Comparison of ENCODE assay signal across 27 cellular contexts in the genomic region with DNA sequence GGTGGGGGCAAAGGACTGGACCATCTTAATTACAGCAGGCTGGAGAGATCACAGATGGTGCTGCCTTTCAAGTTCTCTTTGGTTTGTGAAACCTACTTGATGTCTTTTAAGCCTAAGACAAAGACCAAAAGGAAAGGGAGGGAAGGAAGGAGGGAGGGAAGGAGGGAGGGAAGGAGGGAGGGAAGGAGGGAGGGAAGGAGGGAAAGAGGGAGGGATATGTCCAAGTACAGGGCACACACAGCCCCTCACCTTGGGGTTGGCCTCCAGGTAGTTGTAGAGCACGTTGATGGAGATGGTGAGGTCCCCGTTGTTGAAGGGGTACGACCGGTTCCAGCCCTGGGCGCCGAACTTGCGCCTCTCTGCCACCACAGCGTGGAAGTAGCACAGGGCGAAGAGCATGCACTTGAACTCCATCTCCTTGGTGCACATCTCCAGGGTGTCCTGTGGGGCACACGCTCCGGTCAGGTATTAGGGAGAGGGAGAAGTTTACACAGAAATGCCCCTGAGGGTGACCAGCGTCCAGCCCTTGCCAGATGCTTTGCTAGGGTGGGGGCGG. TPM values are rescaled to one million over a fixed set of nuclear protein-coding genes. Genes with fewer than 3 reads are reported as not detected.
DNase-seq lines count a peak whose midpoint lies in the region; ATAC-seq, FAIRE-seq and TF ChIP-seq lines count a peak whose summit lies in the region.
"Had no signal": no experiment of that assay in that cellular context is flagged by ENCODE, and none has a peak within 500 bp of the region (broad histone marks: within the 10 kb centered on the region; RNA-seq: fewer than 3 reads in every experiment).

No MANE protein-coding gene starts in this region.

- TF ChIP-seq EP300 in HepG2 (IDR thresholded peaks at IDR 0.05; ENCODE audit: low read depth in 2 of 2, low read length in 2 of 2) (no peak), HepG2 (CRISPR knock-in tag; IDR thresholded peaks at IDR 0.05; ENCODE audit: borderline replicate concordance) (no peak)

- no peaks in the 10 kb centered on the region for H3K79me2 ChIP-seq in HepG2 (ENCODE audit: insufficient read depth, low read length)

- WGBS in HepG2 (ENCODE audit: low lambda C conversion rate): 80% methylated on average over 13 of the region's 13 CpGs
- WGBS in right lobe of liver (ENCODE audit: insufficient coverage, low coverage, low lambda C conversion rate, missing lambda C conversion rate): 60% methylated on average over 2 of the region's 13 CpGs

- intact Hi-C loops in HepG2 (cut with micrococcal nuclease; ENCODE audit: unreplicated experiment): no loop called here
- intact Hi-C loops in right lobe of liver (cut with DNase I): no loop called here

- H3K9ac ChIP-seq in HepG2 (ENCODE audit: insufficient read depth, low read depth, low read length): no peak overlapping the region

- H3K27me3 ChIP-seq in HepG2 (ENCODE audit: control insufficient read depth in 1 of 2, insufficient read depth in 2 of 2, low read length in 2 of 2) (peaks cover 0 to 8% of the 10 kb centered on the region in 2 experiments; a peak in 3 of 5 replicates), right lobe of liver (no peaks in the 10 kb centered on the region), WERI-Rb-1 (ENCODE audit: insufficient read depth, low read depth, severe bottlenecking) (no peaks in the 10 kb centered on the region)
- H3K27me3 ChIP-seq: BLaER1 treated with 17β-estradiol and CSF1 and Interleukin-3, amounts not matched to agents 10 nM and 100 nM; SJSA1 had no signal

- H3K27ac Mint-ChIP-seq in neural crest cell (ENCODE audit: unreplicated experiment): no peak overlapping the region
- H3K27ac Mint-ChIP-seq: CD4-positive, alpha-beta T cell had no signal

- no peak overlapping the region for H2AFZ ChIP-seq in HepG2 (ENCODE audit: low read length)
- H2AFZ ChIP-seq: PC-9 had no signal

- ATAC-seq in HepG2 (no peak), right lobe of liver (no peak)
- ATAC-seq: GM12878, HCT116, Right ventricle myocardium inferior had no signal

- H3K27me3 Mint-ChIP-seq in neural crest cell (ENCODE audit: low read depth): peaks cover 4% of the 10 kb centered on the region
- H3K27me3 Mint-ChIP-seq: CD4-positive, alpha-beta T cell had no signal

- no peaks in the 10 kb centered on the region for H3K9me3 Mint-ChIP-seq in neural crest cell
- H3K9me3 Mint-ChIP-seq: CD4-positive, alpha-beta T cell had no signal

- 0 out of 2 replicates have a peak overlapping the region, but pooled peaks have one; percentile 77 for H3K4me2 ChIP-seq in HepG2 (ENCODE audit: low read depth, low read length)
- H3K4me2 ChIP-seq: PC-9 had no signal

- no peak for TF ChIP-seq POLR2A in HepG2 (IDR thresholded peaks at IDR 0.05; ENCODE audit: insufficient read depth in 1 of 2, low read depth in 2 of 2, low read length in 2 of 2)
- TF ChIP-seq POLR2A in right lobe of liver (IDR thresholded peaks at IDR 0.05): no peak

- no TSS peak for BruUV-seq in HepG2 (replicated peaks; lab: Mats Ljungman, UMichigan)

- H3K4me1 ChIP-seq in HepG2 (ENCODE audit: insufficient read depth, low read length) (peaks cover 32% of the 10 kb centered on the region), right lobe of liver (peaks cover 0 to 11% (median 5%) of the 10 kb centered on the region in 4 donors)
- H3K4me1 ChIP-seq: SJSA1 had no signal

- in situ Hi-C loops in HepG2 (cut with HindIII; ENCODE audit: extremely low pct_ligation_motif_present, low pct_unique_long_range_greater_than_20kb): no loop called here

- no peak for FAIRE-seq in HepG2 (lab: Jason Lieb, UNC)
- FAIRE-seq: A204.1, G401.6, GM12878 had no signal

- CTCF ChIA-PET in HepG2 (lab: Yijun Ruan, JAX; ENCODE audit: low intra/inter-chr PET ratio, low total read pairs): no interaction called here

- TF ChIP-seq RAD21 in HepG2 (CRISPR knock-in tag; IDR thresholded peaks at IDR 0.05): no peak

- H3K36me3 Mint-ChIP-seq in neural crest cell (ENCODE audit: low read depth): no peaks in the 10 kb centered on the region

- peak overlapping the region; percentile 38 for H3K4me3 Mint-ChIP-seq in neural crest cell
- H3K4me3 Mint-ChIP-seq: CD4-positive, alpha-beta T cell had no signal

- H4K20me1 ChIP-seq in HepG2 (ENCODE audit: insufficient read depth, low read length): no peaks in the 10 kb centered on the region

- DNase-seq in HepG2 (ENCODE audit: low spot score): no peak
- no peak for DNase-seq in right lobe of liver
- DNase-seq in WERI-Rb-1: no peak
- no peak for DNase-seq in neural crest cell (ENCODE audit: low read depth, low spot score)
- no peak for DNase-seq in COLO668 (lab: John Stamatoyannopoulos, UW; ENCODE audit: unreplicated experiment)
- DNase-seq in stimulated activated CD4-positive, alpha-beta T cell treated with anti-CD3 and anti-CD28 coated beads, Interleukin-4, amount 100 ng/mL, for 24 hours: no peak
- DNase-seq in nucleus accumbens (lab: John Stamatoyannopoulos, UW): no peak
- DNase-seq: AML-193; CD4-positive, alpha-beta T cell; COR-L47; DMS53; GOT3; NCI-H1048; NCI-H1694 treated with DMSO at 0.1 percent for 48 hours; NCI-H2081; NCI-H226; NCI-H510A; NCI-H774; PC-9 had no signal

- H3K4me1 Mint-ChIP-seq in neural crest cell: peaks cover 2% of the 10 kb centered on the region

- no peak for TF ChIP-seq CTCF in HepG2 (CRISPR knock-in tag; IDR thresholded peaks at IDR 0.05)
- TF ChIP-seq CTCF in right lobe of liver (IDR thresholded peaks at IDR 0.05): no peak
- TF ChIP-seq CTCF in WERI-Rb-1 (IDR thresholded peaks at IDR 0.05; ENCODE audit: low read depth, low read length): no peak
- TF ChIP-seq CTCF in neural crest cell (conservative IDR thresholded peaks at IDR 0.05): no peak

- POLR2A ChIA-PET in HepG2 (lab: Yijun Ruan, JAX): interaction anchor here (1.2 to 2.5 kb wide), 2 partner anchors 10 to 12 kb away, joined by 3 to 12 read pairs; no protein-coding TSS in a partner anchor

- H3K36me3 ChIP-seq in HepG2 (replicated peaks in 1 of 2; ENCODE audit: control insufficient read depth in 1 of 2, insufficient read depth in 2 of 2, low read length in 2 of 2) (peaks cover 0 to 2% of the 10 kb centered on the region in 2 experiments; a peak in 2 of 5 replicates), right lobe of liver (peaks cover 0 to 2% (median 0%) of the 10 kb centered on the region in 4 donors), WERI-Rb-1 (no peaks in the 10 kb centered on the region)

- H3K27ac ChIP-seq in HepG2 (ENCODE audit: extremely low read length, insufficient read depth, low read length) (no peak overlapping the region), right lobe of liver (no peak overlapping the region), WERI-Rb-1 (peak overlapping the region; percentile 10; the same call in 1 of the 2 replicates)
- H3K27ac ChIP-seq: BLaER1 treated with 17β-estradiol and CSF1 and Interleukin-3, amounts not matched to agents 10 nM and 100 nM; HL-60; PC-9; SJSA1 had no signal

- H3K9me3 ChIP-seq in HepG2 (ENCODE audit: low read length) (no peaks in the 10 kb centered on the region), right lobe of liver (no peaks in the 10 kb centered on the region), WERI-Rb-1 (ENCODE audit: severe bottlenecking) (no peaks in the 10 kb centered on the region)
- H3K9me3 ChIP-seq: BLaER1 treated with 17β-estradiol and CSF1 and Interleukin-3, amounts not matched to agents 10 nM and 100 nM; SJSA1 had no signal

- H3K4me3 ChIP-seq in HepG2 (replicated peaks in 1 of 3; ENCODE audit: insufficient read depth in 1 of 3, low read depth in 2 of 3, low read length in 3 of 3) (no peak overlapping the region), right lobe of liver (no peak overlapping the region), WERI-Rb-1 (ENCODE audit: low read depth, low read length) (no peak overlapping the region)
- H3K4me3 ChIP-seq: BLaER1 treated with 17β-estradiol and CSF1 and Interleukin-3, amounts not matched to agents 10 nM and 100 nM; GM12878; PC-9; SJSA1 had no signal

TF ChIP-seq in HepG2, 621 proteins besides CTCF, POLR2A, EP300 and RAD21 (continues in another document):
- no peak for TF ChIP-seq RFXAP (CRISPR knock-in tag; IDR thresholded peaks at IDR 0.05; ENCODE audit: borderline replicate concordance)
- TF ChIP-seq, protein P1, sequence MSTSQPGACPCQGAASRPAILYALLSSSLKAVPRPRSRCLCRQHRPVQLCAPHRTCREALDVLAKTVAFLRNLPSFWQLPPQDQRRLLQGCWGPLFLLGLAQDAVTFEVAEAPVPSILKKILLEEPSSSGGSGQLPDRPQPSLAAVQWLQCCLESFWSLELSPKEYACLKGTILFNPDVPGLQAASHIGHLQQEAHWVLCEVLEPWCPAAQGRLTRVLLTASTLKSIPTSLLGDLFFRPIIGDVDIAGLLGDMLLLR (CRISPR knock-in tag; IDR thresholded peaks at IDR 0.05): no peak

RNA-seq across cellular contexts. Expression of gene PGS1, which starts 55.4 kb away (rescaled TPM):
- total RNA-seq in HepG2 (2016; rRNA removed; fragmentation: Illumina TruSeq; extraction: Trizol) (18.8 and 25.9 TPM in 2 replicates), right lobe of liver (10 to 100 TPM in 5 of 6 experiments, 1 to 10 TPM in 1; 8.8 to 17.5 (median 13.4) TPM), neural crest cell (42.7 and 52.0 TPM in 2 replicates)
- 10.8 and 10.9 TPM in 2 replicates for total RNA-seq in HepG2 (2016; cell fraction: cytosol; rRNA removed; fragmentation: Illumina TruSeq; extraction: Trizol; ENCODE audit: low read depth)
- total RNA-seq in HepG2 (2016; cell fraction: insoluble cytoplasmic fraction; rRNA removed; fragmentation: Illumina TruSeq; extraction: Trizol): 14.8 and 27.5 TPM in 2 replicates
- 11.3 and 11.9 TPM in 2 replicates for total RNA-seq in HepG2 (2016; cell fraction: membrane; rRNA removed; fragmentation: Illumina TruSeq; extraction: Trizol)
- 27.4 and 30.7 TPM in 2 replicates for total RNA-seq in HepG2 (2016; cell fraction: nucleus; rRNA removed; fragmentation: Illumina TruSeq; extraction: Trizol)
- 31.5 and 42.3 TPM in 2 replicates for polyA plus RNA-seq in HepG2 (2011; rRNA removed)
- 30.6 and 33.0 TPM in 2 replicates for polyA plus RNA-seq in HepG2 (2011; cell fraction: cytosol; rRNA removed)
- 151 and 153 TPM in 2 replicates for polyA plus RNA-seq in HepG2 (2011; cell fraction: nucleus; rRNA removed)
- 18.3 and 27.7 TPM in 2 replicates for polyA plus RNA-seq in HepG2 (2012)
- polyA plus RNA-seq in HepG2 (2016; cell fraction: cytosol; fragmentation: Illumina TruSeq; extraction: Trizol; ENCODE audit: low read depth): 2.9 and 3.9 TPM in 2 replicates
- polyA plus RNA-seq in HepG2 (2016; cell fraction: insoluble cytoplasmic fraction; fragmentation: Illumina TruSeq; extraction: Trizol; ENCODE audit: low read depth): 12.8 and 16.5 TPM in 2 replicates
- 6.1 and 6.7 TPM in 2 replicates for polyA plus RNA-seq in HepG2 (2016; cell fraction: membrane; fragmentation: Illumina TruSeq; extraction: Trizol; ENCODE audit: low read depth)
- 50.4 and 56.8 TPM in 2 replicates for polyA plus RNA-seq in HepG2 (2016; cell fraction: nucleus; fragmentation: Illumina TruSeq; extraction: Trizol; ENCODE audit: insufficient read depth, low read depth)
- polyA minus RNA-seq in HepG2 (2011; rRNA and poly(A)+ RNA removed; ENCODE audit: low replicate concordance): 49.2 and 54.3 TPM in 2 replicates
- 13.6 and 15.2 TPM in 2 replicates for polyA minus RNA-seq in HepG2 (2011; cell fraction: cytosol; rRNA and poly(A)+ RNA removed)
- polyA minus RNA-seq in HepG2 (2011; cell fraction: nucleus; rRNA and poly(A)+ RNA removed): 58.3 and 63.7 TPM in 2 replicates
